In the genomic region with DNA sequence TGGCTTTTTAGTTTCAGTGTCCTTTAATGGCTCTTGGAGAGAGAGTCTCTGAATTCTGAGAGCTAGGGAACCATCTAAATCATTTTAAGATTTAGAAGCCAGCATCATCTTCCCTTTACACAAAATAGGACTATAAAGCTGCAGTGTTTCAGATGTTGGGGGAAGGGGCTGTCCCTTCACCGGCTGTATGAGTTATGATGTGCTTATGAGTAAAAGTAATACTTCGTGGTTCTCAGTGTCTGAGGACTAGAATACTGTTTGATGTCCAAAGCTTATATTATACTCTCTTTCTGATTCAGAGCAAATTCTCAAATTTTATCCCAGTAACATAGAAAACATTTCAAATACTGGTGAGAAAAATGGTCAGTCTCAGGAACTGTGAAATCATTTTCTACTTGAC, we compare ENCODE assay signal across 14 cellular contexts.
DNase-seq lines count a peak whose midpoint lies in the region; ATAC-seq lines count a peak whose summit lies in the region.
"Had no signal": no experiment of that assay in that cellular context is flagged by ENCODE, and none has a peak within 500 bp of the region (broad histone marks: within the 10 kb centered on the region; RNA-seq: fewer than 3 reads in every experiment).

No MANE protein-coding gene starts in this region.

- no peak overlapping the region for H3K4me3 Mint-ChIP-seq in activated T-helper 17 cell treated with anti-CD3 and anti-CD28 coated beads, Interleukin-2, amount 50 U/mL, for 72 hours
- H3K4me3 Mint-ChIP-seq: effector memory CD8-positive, alpha-beta T cell had no signal

- no peaks in the 10 kb centered on the region for H3K9me3 Mint-ChIP-seq in activated T-helper 17 cell treated with anti-CD3 and anti-CD28 coated beads, Interleukin-2, amount 50 U/mL, for 72 hours
- H3K9me3 Mint-ChIP-seq: effector memory CD8-positive, alpha-beta T cell had no signal

- no peak overlapping the region for H3K27ac Mint-ChIP-seq in activated T-helper 17 cell treated with anti-CD3 and anti-CD28 coated beads, Interleukin-2, amount 50 U/mL, for 72 hours
- H3K27ac Mint-ChIP-seq: effector memory CD8-positive, alpha-beta T cell had no signal

- ATAC-seq in GM18909 (IDR thresholded peaks at IDR 0.05; ENCODE audit: poor library complexity, unreplicated experiment) (peak; percentile 46), HG02678 (IDR thresholded peaks at IDR 0.05; ENCODE audit: unreplicated experiment) (peak; percentile 71)
- peak; percentile 99 for ATAC-seq in activated T-helper 17 cell treated with anti-CD3 and anti-CD28 coated beads, Interleukin-2, amount 50 U/mL, for 72 hours (replicated peaks)
- ATAC-seq: effector memory CD8-positive, alpha-beta T cell; SK-N-SH treated with all-trans-retinoic acid at 6 μM for 48 hours had no signal

- DNase-seq in activated CD4-positive, alpha-beta T cell treated with anti-CD3 and anti-CD28 coated beads for 48 hours: peak; percentile 47
- no peak for DNase-seq in activated CD4-positive, alpha-beta T cell treated with anti-CD3 and anti-CD28 coated beads, Interleukin-2, amount 50 U/mL, for 1 hour
- DNase-seq in AG08396 (ENCODE audit: low spot score) (no peak), nucleus accumbens (lab: John Stamatoyannopoulos, UW) (no peak), AG08395 (ENCODE audit: low spot score) (no peak)
- DNase-seq: effector memory CD8-positive, alpha-beta T cell; mammary epithelial cell; NCI-H2171 treated with DMSO at 0.1 percent for 48 hours; small intestine; WERI-Rb-1 had no signal

- H3K36me3 Mint-ChIP-seq in activated T-helper 17 cell treated with anti-CD3 and anti-CD28 coated beads, Interleukin-2, amount 50 U/mL, for 72 hours (ENCODE audit: low read depth): no peaks in the 10 kb centered on the region

- peaks cover 22% of the 10 kb centered on the region for H3K27me3 Mint-ChIP-seq in activated T-helper 17 cell treated with anti-CD3 and anti-CD28 coated beads, Interleukin-2, amount 50 U/mL, for 72 hours

- no peaks in the 10 kb centered on the region for H3K4me1 Mint-ChIP-seq in activated T-helper 17 cell treated with anti-CD3 and anti-CD28 coated beads, Interleukin-2, amount 50 U/mL, for 72 hours

Comparison
In these comparisons a context has a peak if more than half of its experiments do, and no peak if none do; other contexts are left out.
1. ATAC-seq: peak in every context shown above with its lines; median percentile 99 in activated T-helper 17 cell treated with anti-CD3 and anti-CD28 coated beads, Interleukin-2, amount 50 U/mL, for 72 hours; 71 in HG02678; 46 in GM18909.